Comparison of ENCODE assay signal across 2 cellular contexts in the genomic region with DNA sequence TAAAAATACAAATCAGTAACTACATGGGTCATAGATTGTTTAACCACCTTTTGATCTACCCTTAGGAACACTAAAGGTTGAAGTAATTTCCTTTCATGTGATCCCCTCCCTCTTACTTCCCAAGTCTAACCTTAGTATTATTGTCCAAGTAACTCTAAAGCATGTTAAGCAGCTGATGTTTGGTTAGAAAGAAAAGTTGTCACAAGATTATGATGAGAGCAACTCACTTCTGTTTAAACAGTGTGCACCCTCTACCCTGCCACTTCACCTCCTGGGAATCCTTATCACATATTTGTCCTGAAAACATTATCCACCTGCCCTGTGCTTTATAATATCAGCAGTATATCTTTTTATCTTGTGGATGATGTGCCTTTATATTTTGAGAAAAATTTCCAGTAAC.
TF ChIP-seq lines count a peak whose summit lies in the region.

No MANE protein-coding gene starts in this region.

TF ChIP-seq in GM23338, 12 proteins besides CTCF, POLR2A, EP300 and RAD21 (continued from another document):
- no peak for TF ChIP-seq ZNF331 (CRISPR knock-in tag; IDR thresholded peaks at IDR 0.05; ENCODE audit: low read depth)
- TF ChIP-seq NANOG (IDR thresholded peaks at IDR 0.05; ENCODE audit: borderline replicate concordance), result no peak
- TF ChIP-seq ZNF462 (CRISPR knock-in tag; IDR thresholded peaks at IDR 0.05), result no peak
- TF ChIP-seq EZH2 (IDR thresholded peaks at IDR 0.05; ENCODE audit: low read depth, unreplicated experiment), result no peak
- TF ChIP-seq EZH2phosphoT487 (IDR thresholded peaks at IDR 0.05; ENCODE audit: unreplicated experiment), result no peak
- no peak for TF ChIP-seq JUNB (IDR thresholded peaks at IDR 0.05; ENCODE audit: unreplicated experiment)

TF ChIP-seq in HepG2, 621 proteins besides CTCF, POLR2A, EP300 and RAD21 (continued from another document):
- TF ChIP-seq NPAS2 (CRISPR knock-in tag; IDR thresholded peaks at IDR 0.05; ENCODE audit: borderline replicate concordance), result no peak
- TF ChIP-seq RCOR2 (CRISPR knock-in tag; IDR thresholded peaks at IDR 0.05), result no peak
- TF ChIP-seq, protein P1, sequence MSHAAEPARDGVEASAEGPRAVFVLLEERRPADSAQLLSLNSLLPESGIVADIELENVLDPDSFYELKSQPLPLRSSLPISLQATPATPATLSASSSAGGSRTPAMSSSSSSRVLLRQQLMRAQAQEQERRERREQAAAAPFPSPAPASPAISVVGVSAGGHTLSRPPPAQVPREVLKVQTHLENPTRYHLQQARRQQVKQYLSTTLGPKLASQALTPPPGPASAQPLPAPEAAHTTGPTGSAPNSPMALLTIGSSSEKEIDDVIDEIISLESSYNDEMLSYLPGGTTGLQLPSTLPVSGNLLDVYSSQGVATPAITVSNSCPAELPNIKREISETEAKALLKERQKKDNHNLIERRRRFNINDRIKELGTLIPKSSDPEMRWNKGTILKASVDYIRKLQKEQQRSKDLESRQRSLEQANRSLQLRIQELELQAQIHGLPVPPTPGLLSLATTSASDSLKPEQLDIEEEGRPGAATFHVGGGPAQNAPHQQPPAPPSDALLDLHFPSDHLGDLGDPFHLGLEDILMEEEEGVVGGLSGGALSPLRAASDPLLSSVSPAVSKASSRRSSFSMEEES (CRISPR knock-in tag; IDR thresholded peaks at IDR 0.05), result peak; percentile 35; the same call in 1 of the 2 replicates
- TF ChIP-seq TCF7L2 (IDR thresholded peaks at IDR 0.05; ENCODE audit: low read depth, low read length), result no peak
- TF ChIP-seq, protein P2, sequence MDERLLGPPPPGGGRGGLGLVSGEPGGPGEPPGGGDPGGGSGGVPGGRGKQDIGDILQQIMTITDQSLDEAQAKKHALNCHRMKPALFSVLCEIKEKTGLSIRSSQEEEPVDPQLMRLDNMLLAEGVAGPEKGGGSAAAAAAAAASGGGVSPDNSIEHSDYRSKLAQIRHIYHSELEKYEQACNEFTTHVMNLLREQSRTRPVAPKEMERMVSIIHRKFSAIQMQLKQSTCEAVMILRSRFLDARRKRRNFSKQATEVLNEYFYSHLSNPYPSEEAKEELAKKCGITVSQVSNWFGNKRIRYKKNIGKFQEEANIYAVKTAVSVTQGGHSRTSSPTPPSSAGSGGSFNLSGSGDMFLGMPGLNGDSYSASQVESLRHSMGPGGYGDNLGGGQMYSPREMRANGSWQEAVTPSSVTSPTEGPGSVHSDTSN (CRISPR knock-in tag; IDR thresholded peaks at IDR 0.05), result no peak
- TF ChIP-seq ZNF850 (CRISPR knock-in tag; conservative IDR thresholded peaks at IDR 0.05), result no peak
- TF ChIP-seq, protein P3, sequence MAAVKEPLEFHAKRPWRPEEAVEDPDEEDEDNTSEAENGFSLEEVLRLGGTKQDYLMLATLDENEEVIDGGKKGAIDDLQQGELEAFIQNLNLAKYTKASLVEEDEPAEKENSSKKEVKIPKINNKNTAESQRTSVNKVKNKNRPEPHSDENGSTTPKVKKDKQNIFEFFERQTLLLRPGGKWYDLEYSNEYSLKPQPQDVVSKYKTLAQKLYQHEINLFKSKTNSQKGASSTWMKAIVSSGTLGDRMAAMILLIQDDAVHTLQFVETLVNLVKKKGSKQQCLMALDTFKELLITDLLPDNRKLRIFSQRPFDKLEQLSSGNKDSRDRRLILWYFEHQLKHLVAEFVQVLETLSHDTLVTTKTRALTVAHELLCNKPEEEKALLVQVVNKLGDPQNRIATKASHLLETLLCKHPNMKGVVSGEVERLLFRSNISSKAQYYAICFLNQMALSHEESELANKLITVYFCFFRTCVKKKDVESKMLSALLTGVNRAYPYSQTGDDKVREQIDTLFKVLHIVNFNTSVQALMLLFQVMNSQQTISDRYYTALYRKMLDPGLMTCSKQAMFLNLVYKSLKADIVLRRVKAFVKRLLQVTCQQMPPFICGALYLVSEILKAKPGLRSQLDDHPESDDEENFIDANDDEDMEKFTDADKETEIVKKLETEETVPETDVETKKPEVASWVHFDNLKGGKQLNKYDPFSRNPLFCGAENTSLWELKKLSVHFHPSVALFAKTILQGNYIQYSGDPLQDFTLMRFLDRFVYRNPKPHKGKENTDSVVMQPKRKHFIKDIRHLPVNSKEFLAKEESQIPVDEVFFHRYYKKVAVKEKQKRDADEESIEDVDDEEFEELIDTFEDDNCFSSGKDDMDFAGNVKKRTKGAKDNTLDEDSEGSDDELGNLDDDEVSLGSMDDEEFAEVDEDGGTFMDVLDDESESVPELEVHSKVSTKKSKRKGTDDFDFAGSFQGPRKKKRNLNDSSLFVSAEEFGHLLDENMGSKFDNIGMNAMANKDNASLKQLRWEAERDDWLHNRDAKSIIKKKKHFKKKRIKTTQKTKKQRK (IDR thresholded peaks at IDR 0.05; ENCODE audit: low read length), result no peak
- TF ChIP-seq, protein P4, sequence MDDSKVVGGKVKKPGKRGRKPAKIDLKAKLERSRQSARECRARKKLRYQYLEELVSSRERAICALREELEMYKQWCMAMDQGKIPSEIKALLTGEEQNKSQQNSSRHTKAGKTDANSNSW (CRISPR knock-in tag; IDR thresholded peaks at IDR 0.05; ENCODE audit: borderline replicate concordance), result no peak
- TF ChIP-seq ZNF251 (CRISPR knock-in tag; IDR thresholded peaks at IDR 0.05), result no peak
- no peak for TF ChIP-seq BHLHE40 (IDR thresholded peaks at IDR 0.05; ENCODE audit: low read length)
- no peak for TF ChIP-seq ZNF564 (CRISPR knock-in tag; IDR thresholded peaks at IDR 0.05)
- 0 out of 2 replicates have a peak, but pooled peaks have one; percentile 11 for TF ChIP-seq ARID5B (CRISPR knock-in tag; IDR thresholded peaks at IDR 0.05)
- TF ChIP-seq, protein P5, sequence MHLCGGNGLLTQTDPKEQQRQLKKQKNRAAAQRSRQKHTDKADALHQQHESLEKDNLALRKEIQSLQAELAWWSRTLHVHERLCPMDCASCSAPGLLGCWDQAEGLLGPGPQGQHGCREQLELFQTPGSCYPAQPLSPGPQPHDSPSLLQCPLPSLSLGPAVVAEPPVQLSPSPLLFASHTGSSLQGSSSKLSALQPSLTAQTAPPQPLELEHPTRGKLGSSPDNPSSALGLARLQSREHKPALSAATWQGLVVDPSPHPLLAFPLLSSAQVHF (CRISPR knock-in tag; IDR thresholded peaks at IDR 0.05), result no peak
- no peak for TF ChIP-seq KDM1A (CRISPR knock-in tag; IDR thresholded peaks at IDR 0.05)
- TF ChIP-seq, protein P6, sequence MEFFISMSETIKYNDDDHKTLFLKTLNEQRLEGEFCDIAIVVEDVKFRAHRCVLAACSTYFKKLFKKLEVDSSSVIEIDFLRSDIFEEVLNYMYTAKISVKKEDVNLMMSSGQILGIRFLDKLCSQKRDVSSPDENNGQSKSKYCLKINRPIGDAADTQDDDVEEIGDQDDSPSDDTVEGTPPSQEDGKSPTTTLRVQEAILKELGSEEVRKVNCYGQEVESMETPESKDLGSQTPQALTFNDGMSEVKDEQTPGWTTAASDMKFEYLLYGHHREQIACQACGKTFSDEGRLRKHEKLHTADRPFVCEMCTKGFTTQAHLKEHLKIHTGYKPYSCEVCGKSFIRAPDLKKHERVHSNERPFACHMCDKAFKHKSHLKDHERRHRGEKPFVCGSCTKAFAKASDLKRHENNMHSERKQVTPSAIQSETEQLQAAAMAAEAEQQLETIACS (CRISPR knock-in tag; IDR thresholded peaks at IDR 0.05), result no peak
- TF ChIP-seq GATAD2A (CRISPR knock-in tag; IDR thresholded peaks at IDR 0.05), result 0 out of 2 replicates have a peak, but pooled peaks have one; percentile 17
- no peak for TF ChIP-seq ZNF18 (CRISPR knock-in tag; IDR thresholded peaks at IDR 0.05; ENCODE audit: insufficient replicate concordance)
- TF ChIP-seq RFX3 (CRISPR knock-in tag; IDR thresholded peaks at IDR 0.05), result no peak
- TF ChIP-seq JUND (CRISPR knock-in tag; IDR thresholded peaks at IDR 0.05), result no peak
- no peak for TF ChIP-seq ZNF558 (CRISPR knock-in tag; IDR thresholded peaks at IDR 0.05; ENCODE audit: borderline replicate concordance)
- TF ChIP-seq ZSCAN31 (CRISPR knock-in tag; IDR thresholded peaks at IDR 0.05; ENCODE audit: low read depth), result no peak
- TF ChIP-seq, protein P7, sequence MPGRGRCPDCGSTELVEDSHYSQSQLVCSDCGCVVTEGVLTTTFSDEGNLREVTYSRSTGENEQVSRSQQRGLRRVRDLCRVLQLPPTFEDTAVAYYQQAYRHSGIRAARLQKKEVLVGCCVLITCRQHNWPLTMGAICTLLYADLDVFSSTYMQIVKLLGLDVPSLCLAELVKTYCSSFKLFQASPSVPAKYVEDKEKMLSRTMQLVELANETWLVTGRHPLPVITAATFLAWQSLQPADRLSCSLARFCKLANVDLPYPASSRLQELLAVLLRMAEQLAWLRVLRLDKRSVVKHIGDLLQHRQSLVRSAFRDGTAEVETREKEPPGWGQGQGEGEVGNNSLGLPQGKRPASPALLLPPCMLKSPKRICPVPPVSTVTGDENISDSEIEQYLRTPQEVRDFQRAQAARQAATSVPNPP (CRISPR knock-in tag; IDR thresholded peaks at IDR 0.05), result no peak
